ENCODE assay signal across 9 cellular contexts in the genomic region with DNA sequence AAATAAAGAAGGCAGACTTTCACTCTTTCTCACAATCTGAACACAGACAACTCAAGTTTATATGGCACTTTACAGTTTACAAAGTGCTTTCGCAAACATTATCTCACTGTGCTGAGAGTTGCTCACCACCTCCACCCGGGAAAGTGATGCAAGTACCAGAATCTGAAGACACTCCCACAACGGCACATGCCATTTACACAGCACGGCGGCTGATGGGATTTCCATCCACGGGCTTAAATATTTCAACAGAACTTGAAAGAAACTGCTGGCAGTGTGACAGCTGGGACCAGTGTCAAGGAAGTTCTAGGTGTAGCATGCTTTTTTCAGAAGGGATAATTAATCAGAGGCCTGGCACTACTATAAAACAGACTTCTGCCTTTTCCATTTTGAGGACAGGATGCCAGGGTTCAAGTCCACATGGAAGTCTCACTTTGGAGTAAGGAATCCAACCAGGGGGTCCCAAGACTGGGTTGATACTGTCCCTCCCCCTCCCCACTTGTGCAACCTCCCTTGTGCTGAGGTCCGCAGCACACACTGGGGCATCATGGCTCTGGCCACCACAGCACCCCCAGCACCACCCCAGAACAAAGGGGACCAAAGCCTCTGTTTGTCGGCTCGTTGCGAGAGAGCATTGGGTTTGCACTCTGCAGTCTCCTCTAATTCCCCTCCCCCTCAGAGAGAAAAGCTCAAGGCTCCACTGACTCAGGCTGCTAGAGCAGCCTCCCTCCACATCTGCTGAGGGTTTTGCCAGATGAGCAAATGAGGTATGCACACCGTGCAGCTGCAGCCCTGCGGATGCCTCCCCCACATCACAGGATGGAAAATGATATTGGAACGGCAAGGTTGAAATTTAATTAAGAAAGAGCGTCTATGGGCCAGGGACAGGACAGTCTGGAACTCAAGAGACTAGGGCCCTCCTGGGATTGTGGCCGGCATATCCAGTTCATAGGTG.
DNase-seq lines count a peak whose midpoint lies in the region.
"Had no signal": no experiment of that assay in that cellular context is flagged by ENCODE, and none has a peak within 500 bp of the region (broad histone marks: within the 10 kb centered on the region; RNA-seq: fewer than 3 reads in every experiment).

No MANE protein-coding gene starts in this region.

- no peaks in the 10 kb centered on the region for H3K9me3 Mint-ChIP-seq in immature natural killer cell

- H3K27me3 Mint-ChIP-seq in immature natural killer cell (ENCODE audit: low read depth in 3 of 3), result peaks cover 6 to 66% (median 65%) of the 10 kb centered on the region in 3 donors

- peaks cover 17 to 23% of the 10 kb centered on the region in 2 donors for H3K36me3 ChIP-seq in stomach smooth muscle (ENCODE audit: control insufficient read depth in 2 of 2, insufficient read depth in 2 of 2, low read length in 2 of 2)
- H3K36me3 ChIP-seq: cardiac muscle cell had no signal

- H3K36me3 Mint-ChIP-seq in immature natural killer cell, result peaks cover 37 to 81% (median 44%) of the 10 kb centered on the region in 3 donors

- H3K9ac ChIP-seq in stomach smooth muscle (ENCODE audit: low read length in 2 of 2), result peak overlapping the region; percentile 29 to 49

- peak overlapping the region; percentile 65 to 72 (median 69) for H3K4me3 Mint-ChIP-seq in immature natural killer cell

- H3K27ac Mint-ChIP-seq in immature natural killer cell, result peak overlapping the region; percentile 84 to 91 (median 89)

- peaks cover 51% of the 10 kb centered on the region for H3K4me1 ChIP-seq in stomach smooth muscle (ENCODE audit: control insufficient read depth, insufficient read depth, low read length)

- H3K9me3 ChIP-seq in stomach smooth muscle (ENCODE audit: control insufficient read depth in 2 of 2, low read length in 2 of 2), result no peaks in the 10 kb centered on the region

- peaks cover 89 to 96% of the 10 kb centered on the region in 2 donors for H3K4me1 Mint-ChIP-seq in immature natural killer cell

- peak overlapping the region; percentile 29 to 35 for H3K4me3 ChIP-seq in stomach smooth muscle (ENCODE audit: low read length in 2 of 2)
- H3K4me3 ChIP-seq: cardiac muscle cell had no signal

- DNase-seq in SIG-M5 treated with dmso at 0.1 percent for 504 hours (lab: John Stamatoyannopoulos, UW; ENCODE audit: unreplicated experiment) (peak; percentile 22), SIG-M5 (lab: John Stamatoyannopoulos, UW) (no peak), immature natural killer cell (peak in 1 of 3 donors; percentile 50), NCI-H2196 treated with DMSO at 0.1 percent for 48 hours (lab: John Stamatoyannopoulos, UW; ENCODE audit: unreplicated experiment) (no peak), substantia nigra (lab: John Stamatoyannopoulos, UW) (no peak), NCI-H187 (lab: John Stamatoyannopoulos, UW) (no peak)
- peak; percentile 52 to 58 for DNase-seq in activated T-cell treated with anti-CD3 and anti-CD28 coated beads, Interleukin-2, amount 50 U/mL, for 48 hours

- H3K27me3 ChIP-seq in stomach smooth muscle (ENCODE audit: control insufficient read depth in 1 of 2, insufficient read depth in 2 of 2, low read length in 2 of 2), result no peaks in the 10 kb centered on the region
- H3K27me3 ChIP-seq: cardiac muscle cell had no signal

- H3K27ac ChIP-seq in stomach smooth muscle (ENCODE audit: low read length), result peak overlapping the region; percentile 50
- H3K27ac ChIP-seq in substantia nigra (ENCODE audit: low read depth, low read length, poor library complexity, severe bottlenecking), result no peak overlapping the region
- H3K27ac ChIP-seq: cardiac muscle cell had no signal

Comparison
In these comparisons a context has a peak if more than half of its experiments do, and no peak if none do; other contexts are left out.
1. DNase-seq: peak in SIG-M5 treated with dmso at 0.1 percent for 504 hours (single experiment) and activated T-cell treated with anti-CD3 and anti-CD28 coated beads, Interleukin-2, amount 50 U/mL, for 48 hours (2 of 2); none in SIG-M5 (single experiment), NCI-H2196 treated with DMSO at 0.1 percent for 48 hours (single experiment), substantia nigra (0 of 49) and NCI-H187 (0 of 2).